ENCODE assay signal across 1 cellular context in the genomic region with DNA sequence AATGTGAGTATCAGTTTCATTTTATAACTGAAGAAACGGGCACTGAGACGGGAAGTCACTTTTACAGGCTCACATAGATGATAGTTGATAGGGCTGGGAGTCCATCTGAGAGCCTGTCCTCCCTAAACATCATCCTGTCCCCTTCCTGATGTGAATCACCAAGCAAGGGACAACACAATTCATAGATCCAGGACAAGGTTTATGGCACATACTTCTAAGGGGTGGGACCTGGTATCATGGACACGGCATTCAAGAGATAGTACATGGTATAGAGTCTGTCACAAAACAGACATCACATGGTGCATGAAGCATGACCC.
TF ChIP-seq lines count a peak whose summit lies in the region.

No MANE protein-coding gene starts in this region.

TF ChIP-seq in IMR-90, 13 proteins besides CTCF, POLR2A, EP300 and RAD21 (continued from another document):
- TF ChIP-seq, protein P1, sequence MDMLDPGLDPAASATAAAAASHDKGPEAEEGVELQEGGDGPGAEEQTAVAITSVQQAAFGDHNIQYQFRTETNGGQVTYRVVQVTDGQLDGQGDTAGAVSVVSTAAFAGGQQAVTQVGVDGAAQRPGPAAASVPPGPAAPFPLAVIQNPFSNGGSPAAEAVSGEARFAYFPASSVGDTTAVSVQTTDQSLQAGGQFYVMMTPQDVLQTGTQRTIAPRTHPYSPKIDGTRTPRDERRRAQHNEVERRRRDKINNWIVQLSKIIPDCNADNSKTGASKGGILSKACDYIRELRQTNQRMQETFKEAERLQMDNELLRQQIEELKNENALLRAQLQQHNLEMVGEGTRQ (IDR thresholded peaks at IDR 0.05; ENCODE audit: low read depth, low read length), result no peak
- no peak for TF ChIP-seq MAZ (IDR thresholded peaks at IDR 0.05; ENCODE audit: borderline replicate concordance, low read depth, low read length)
- no peak for TF ChIP-seq MXI1 (IDR thresholded peaks at IDR 0.05; ENCODE audit: borderline replicate concordance, low read depth, low read length)
- TF ChIP-seq SMC3 (IDR thresholded peaks at IDR 0.05; ENCODE audit: low read depth, low read length), result no peak
